ENCODE assay signal across 15 cellular contexts in genomic region chr9:4965174-4965821, GRCh38.
"Had no signal": no experiment of that assay in that cellular context is flagged by ENCODE, and none has a peak within 500 bp of the region (broad histone marks: within the 10 kb centered on the region; RNA-seq: fewer than 3 reads in every experiment).

No MANE protein-coding gene starts in this region.

- H3K27ac ChIP-seq: gastroesophageal sphincter, left lung, spleen had no signal

- DNase-seq: activated CD4-positive, alpha-beta T cell treated with anti-CD3 and anti-CD28 coated beads, Interleukin-2, amount 50 U/mL, for 48 hours; activated CD4-positive, CD25-positive, alpha-beta regulatory T cell; activated effector memory CD4-positive, alpha-beta T cell treated with Interleukin-2 at 50 U/mL for 16 hours; amniotic stem cell; islet precursor cell; left lung; natural killer cell; occipital lobe; psoas muscle; SIG-M5; spleen; stimulated activated CD4-positive, alpha-beta T cell treated with anti-CD3 and anti-CD28 coated beads, Interleukin-1b, Interleukin-23, amount 100 ng/mL, for 48 hours; stimulated activated naive B cell treated with anti-CD40 and anti-IgM and Interleukin-4, amounts not matched to agents 10 μg/mL and 1 μg/mL and 100 μg/mL, for 72 hours had no signal

- H3K9me3 ChIP-seq: psoas muscle had no signal

- H3K27me3 ChIP-seq: gastroesophageal sphincter, left lung, spleen had no signal

- H3K4me1 ChIP-seq: gastroesophageal sphincter had no signal

- ATAC-seq: gastroesophageal sphincter; left lung; natural killer cell; sciatic nerve; stimulated activated naive B cell treated with anti-CD40 and anti-IgM and Interleukin-4, amounts not matched to agents 10 μg/mL and 1 μg/mL and 100 μg/mL, for 72 hours had no signal

- H3K4me3 ChIP-seq: gastroesophageal sphincter, left lung, psoas muscle, spleen had no signal

- H3K36me3 ChIP-seq: gastroesophageal sphincter, left lung, spleen had no signal
